In the genomic region with DNA sequence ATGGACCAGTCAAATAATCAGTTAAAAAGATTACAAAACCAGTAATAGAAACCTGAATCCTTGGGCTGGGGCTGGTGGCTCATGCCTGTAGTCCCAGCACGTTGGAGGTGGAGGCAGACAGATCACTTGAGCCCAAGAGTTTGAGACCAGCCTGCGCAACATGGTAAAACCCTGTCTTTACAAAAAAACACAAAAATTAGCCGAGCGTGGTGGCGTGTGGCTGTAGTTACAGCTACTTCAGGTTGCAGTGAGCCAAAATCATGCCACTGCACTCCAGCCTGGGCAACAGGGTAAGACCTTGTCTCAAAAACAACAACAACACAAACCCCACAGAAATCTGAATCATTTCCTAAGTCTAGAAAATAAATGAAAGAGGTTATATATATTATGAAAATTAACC, we compare ENCODE assay signal across 17 cellular contexts.
"Had no signal": no experiment of that assay in that cellular context is flagged by ENCODE, and none has a peak within 500 bp of the region (broad histone marks: within the 10 kb centered on the region; RNA-seq: fewer than 3 reads in every experiment).

No MANE protein-coding gene starts in this region.

- H3K4me1 ChIP-seq: foreskin keratinocyte, left lung, lower lobe of right lung had no signal

- DNase-seq: dermis blood vessel endothelial cell; effector CD4-positive, alpha-beta T cell; effector memory CD4-positive, alpha-beta T cell; foreskin keratinocyte; left lung; lower lobe of right lung; mesenchymal stem cell; mucosa of descending colon had no signal

- FAIRE-seq: colon, endothelial cell of umbilical vein, frontal cortex, islet of Langerhans, keratinocyte had no signal

- H3K9me3 ChIP-seq: esophagus muscularis mucosa, heart right ventricle, left lung, lower lobe of right lung, mucosa of descending colon had no signal

- ATAC-seq: foreskin keratinocyte, left lung, lower lobe of right lung, mucosa of descending colon had no signal

- H3K27ac ChIP-seq: dorsolateral prefrontal cortex, foreskin keratinocyte, left lung, lower lobe of right lung had no signal

- H3K27me3 ChIP-seq: dorsolateral prefrontal cortex, esophagus muscularis mucosa, foreskin keratinocyte, heart right ventricle, left lung had no signal

- H3K4me3 ChIP-seq: coronary artery, dorsolateral prefrontal cortex, esophagus muscularis mucosa, heart right ventricle, left lung, lower lobe of right lung, mucosa of descending colon had no signal
